1 cellular context compared by ENCODE assay signal in genomic region chr2:177392373-177393246, GRCh38.
A peak's percentile ranks its signal among the peaks of the same experiment; 100 is the strongest.
TF ChIP-seq lines count a peak whose summit lies in the region.

Gene AGPS, plus strand, starts transcription at chr2:177392773. Its CDS starts 17 bp downstream, at chr2:177392790.

TF ChIP-seq in HepG2, 621 proteins besides CTCF, POLR2A, EP300 and RAD21 (continued from another document and continues in another):
- peak; percentile 99 for TF ChIP-seq RBFOX2 (IDR thresholded peaks at IDR 0.05; ENCODE audit: low read depth, low read length)
- no peak for TF ChIP-seq ZBTB40 (IDR thresholded peaks at IDR 0.05)
- peak; percentile 94 for TF ChIP-seq ZBTB40 (CRISPR knock-in tag; IDR thresholded peaks at IDR 0.05)
- TF ChIP-seq HES4 (CRISPR knock-in tag; IDR thresholded peaks at IDR 0.05; ENCODE audit: borderline replicate concordance): peak; percentile 96
- no peak for TF ChIP-seq STAT5B (CRISPR knock-in tag; IDR thresholded peaks at IDR 0.05)
- peak; percentile 65 for TF ChIP-seq ZBTB25 (CRISPR knock-in tag; IDR thresholded peaks at IDR 0.05)
- TF ChIP-seq DMTF1 (CRISPR knock-in tag; IDR thresholded peaks at IDR 0.05): no peak
- TF ChIP-seq POLR2AphosphoS2 (IDR thresholded peaks at IDR 0.05; ENCODE audit: low read depth, low read length): no peak
- TF ChIP-seq KLF11 (CRISPR knock-in tag; IDR thresholded peaks at IDR 0.05): peak; percentile 75
- peak; percentile 95; the same call in 1 of the 2 replicates for TF ChIP-seq TP53 (CRISPR knock-in tag; conservative IDR thresholded peaks at IDR 0.05)
- TF ChIP-seq RCOR2 (CRISPR knock-in tag; IDR thresholded peaks at IDR 0.05): no peak
- TF ChIP-seq TFAP4 (IDR thresholded peaks at IDR 0.05; ENCODE audit: borderline replicate concordance, low read depth): peak; percentile 92; the same call in 1 of the 2 replicates
- TF ChIP-seq ZNF292 (CRISPR knock-in tag; IDR thresholded peaks at IDR 0.05; ENCODE audit: borderline replicate concordance, low read depth): no peak
- no peak for TF ChIP-seq CBX2 (IDR thresholded peaks at IDR 0.05; ENCODE audit: low read depth, low read length)
- TF ChIP-seq CBX2 (CRISPR knock-in tag; IDR thresholded peaks at IDR 0.05; ENCODE audit: low read depth): no peak
- TF ChIP-seq ATF7-NPFF (CRISPR knock-in tag; IDR thresholded peaks at IDR 0.05; ENCODE audit: low read depth): peak; percentile 98
- TF ChIP-seq ZFP36 (IDR thresholded peaks at IDR 0.05; ENCODE audit: borderline replicate concordance, low read depth, low read length, partially characterized antibody): no peak
- TF ChIP-seq ZBTB37 (CRISPR knock-in tag; IDR thresholded peaks at IDR 0.05): no peak
- TF ChIP-seq PRDM10 (CRISPR knock-in tag; IDR thresholded peaks at IDR 0.05; ENCODE audit: low read depth): 0 out of 2 replicates have a peak, but pooled peaks have one; percentile 80
- peak; percentile 92 for TF ChIP-seq MEIS2 (CRISPR knock-in tag; IDR thresholded peaks at IDR 0.05)
- peak; percentile 97 for TF ChIP-seq ZNF275 (CRISPR knock-in tag; IDR thresholded peaks at IDR 0.05; ENCODE audit: borderline replicate concordance)
- peak; percentile 74; the same call in 1 of the 2 replicates for TF ChIP-seq TIGD3 (CRISPR knock-in tag; IDR thresholded peaks at IDR 0.05; ENCODE audit: borderline replicate concordance)
